ENCODE assay signal across 8 cellular contexts in the genomic region with DNA sequence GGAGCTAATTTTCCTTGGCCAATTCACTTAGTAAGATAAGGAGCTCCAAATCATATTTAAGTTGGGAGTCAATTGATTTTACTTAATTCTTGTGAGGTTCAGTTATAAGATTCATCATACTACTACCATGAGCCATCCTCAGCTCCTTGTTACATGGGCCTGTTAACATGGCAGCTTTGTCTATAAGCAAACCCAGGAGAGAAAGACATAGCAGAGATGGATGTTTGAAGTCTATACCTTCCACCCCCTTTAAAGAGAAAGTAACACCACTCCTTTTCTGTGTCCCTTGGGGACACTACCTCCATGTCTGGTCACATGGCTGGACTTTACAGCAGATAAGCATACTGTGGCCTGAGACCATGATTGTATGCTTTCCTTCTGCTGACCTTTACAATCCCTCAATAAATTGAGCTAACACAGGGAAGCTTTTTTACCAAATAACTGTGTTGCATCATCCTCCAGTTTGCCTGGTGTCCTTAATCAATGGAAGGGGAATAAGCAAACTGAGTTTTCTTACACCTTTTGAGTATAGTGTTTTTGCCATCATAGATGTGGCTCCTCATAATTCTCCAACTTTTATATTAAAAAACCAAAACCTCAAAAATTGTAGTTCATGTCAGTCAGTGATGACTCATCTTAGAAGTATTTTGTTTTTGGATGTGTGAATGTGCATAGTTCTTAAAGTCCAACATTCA. TPM values are rescaled to one million over a fixed set of nuclear protein-coding genes. Genes with fewer than 3 reads are reported as not detected.
DNase-seq lines count a peak whose midpoint lies in the region; ATAC-seq, FAIRE-seq and TF ChIP-seq lines count a peak whose summit lies in the region.

No MANE protein-coding gene starts in this region.

- no TSS peak for BruUV-seq in PC-3 (replicated peaks; lab: Mats Ljungman, UMichigan)

- H3K9ac ChIP-seq in PC-3 (ENCODE audit: low read length) = no peak overlapping the region

- no peak overlapping the region; the same call in 1 of the 2 replicates for H3K4me3 ChIP-seq in PC-3 (ENCODE audit: low read length)
- H3K4me3 ChIP-seq in ectodermal cell (ENCODE audit: insufficient read depth, low read depth, low read length) = no peak overlapping the region
- H3K4me3 ChIP-seq in gastrocnemius medialis = no peak overlapping the region

- H3K9me2 ChIP-seq in PC-3 (replicated peaks; ENCODE audit: low read length) = no peaks in the 10 kb centered on the region

- no peak for TF ChIP-seq CTCF in PC-3 (conservative IDR thresholded peaks at IDR 0.05; ENCODE audit: low read depth, low read length)
- TF ChIP-seq CTCF in osteocyte (IDR thresholded peaks at IDR 0.05) = no peak
- TF ChIP-seq CTCF in gastrocnemius medialis (IDR thresholded peaks at IDR 0.05 in 4 of 5, conservative IDR thresholded peaks at IDR 0.05 in 1 of 5) = no peak

- H2AFZ ChIP-seq in PC-3 (ENCODE audit: low read length) = no peak overlapping the region

- in situ Hi-C loops in gastrocnemius medialis (cut with MboI; ENCODE audit: low sequenced_read_pairs in 4 of 4) = no loop called here

- peak; percentile 72; the same call in 1 of the 2 replicates for TF ChIP-seq POLR2A in GM12892 (IDR thresholded peaks at IDR 0.05; ENCODE audit: low read depth, low read length)
- no peak for TF ChIP-seq POLR2A in gastrocnemius medialis (IDR thresholded peaks at IDR 0.05)

- H3K27ac ChIP-seq in PC-3 (ENCODE audit: low read length) (peak overlapping the region; percentile 17), ectodermal cell (ENCODE audit: insufficient read depth, low read depth, low read length, poor library complexity, severe bottlenecking) (peak overlapping the region; percentile 36), gastrocnemius medialis (no peak overlapping the region)

- H3K27ac Mint-ChIP-seq in osteocyte (ENCODE audit: unreplicated experiment) = peak overlapping the region; percentile 68

- ATAC-seq in PC-3 (peak; percentile 25), gastrocnemius medialis (no peak), GM21423 (IDR thresholded peaks at IDR 0.05; ENCODE audit: unreplicated experiment) (no peak)

- CTCF ChIA-PET in PC-3 (lab: Charles Lee) = no interaction called here

- H3F3A ChIP-seq in PC-3 (ENCODE audit: low read length, unreplicated experiment) = peaks cover 75% of the 10 kb centered on the region

- H3K27me3 Mint-ChIP-seq in osteocyte (ENCODE audit: unreplicated experiment) = no peaks in the 10 kb centered on the region

- POLR2A ChIA-PET in PC-3 (lab: Charles Lee; ENCODE audit: unreplicated experiment) = interaction anchor here (0.5 kb wide), 1 partner anchor 317 kb away, joined by 5 read pairs; no protein-coding TSS in a partner anchor

- peaks cover 12% of the 10 kb centered on the region for H3K9me3 Mint-ChIP-seq in osteocyte (ENCODE audit: unreplicated experiment)

- H3K79me2 ChIP-seq in PC-3 (ENCODE audit: low read length) = peaks cover 53% of the 10 kb centered on the region

- peaks cover 88% of the 10 kb centered on the region for H3K36me3 Mint-ChIP-seq in osteocyte (ENCODE audit: unreplicated experiment)

- no peak for DNase-seq in GM12892 (ENCODE audit: insufficient read length)
- peak; percentile 73 for DNase-seq in PC-3
- no peak for DNase-seq in osteocyte (ENCODE audit: extremely low spot score, unreplicated experiment)
- no peak for DNase-seq in NCI-H1436 treated with DMSO at 0.1 percent for 48 hours (lab: John Stamatoyannopoulos, UW)
- DNase-seq in gastrocnemius medialis = no peak
- no peak for DNase-seq in DMS114 treated with DMSO at 0.1 percent for 48 hours (lab: John Stamatoyannopoulos, UW; ENCODE audit: unreplicated experiment)

- peak overlapping the region; percentile 18 for H3K4me2 ChIP-seq in PC-3 (ENCODE audit: low read length)

- H4K20me1 ChIP-seq in PC-3 (ENCODE audit: low read length) = peaks cover 77% of the 10 kb centered on the region

- H3K4me1 ChIP-seq in PC-3 (ENCODE audit: insufficient read depth, low read length) = peaks cover 48% of the 10 kb centered on the region
- H3K4me1 ChIP-seq in ectodermal cell (ENCODE audit: control insufficient read depth, insufficient read depth, low read length) = no peaks in the 10 kb centered on the region
- H3K4me1 ChIP-seq in gastrocnemius medialis = peaks cover 15 to 16% of the 10 kb centered on the region in 2 donors

- H3K36me3 ChIP-seq in PC-3 (ENCODE audit: low read depth, low read length) = peaks cover 92% of the 10 kb centered on the region
- peaks cover 80% of the 10 kb centered on the region for H3K36me3 ChIP-seq in ectodermal cell (ENCODE audit: control insufficient read depth, insufficient read depth, low read length)
- H3K36me3 ChIP-seq in gastrocnemius medialis = peaks cover 2 to 99% of the 10 kb centered on the region in 2 donors

- peaks cover 18% of the 10 kb centered on the region; the same call in 1 of the 2 replicates for H3K9me3 ChIP-seq in PC-3 (ENCODE audit: low read length)
- no peaks in the 10 kb centered on the region for H3K9me3 ChIP-seq in ectodermal cell (ENCODE audit: control insufficient read depth, low read length)
- H3K9me3 ChIP-seq in gastrocnemius medialis = peaks cover 0 to 7% (median 0%) of the 10 kb centered on the region in 3 donors

- intact Hi-C loops in PC-3 (cut with micrococcal nuclease) (no loop called here), gastrocnemius medialis (cut with DNase I; ENCODE audit: low total_unique reads) (no loop called here)

- FAIRE-seq in GM12892 (lab: Jason Lieb, UNC) = no peak

- H3K27me3 ChIP-seq in PC-3 (ENCODE audit: low read length) (no peaks in the 10 kb centered on the region), ectodermal cell (ENCODE audit: control insufficient read depth, insufficient read depth, low read length, poor library complexity, severe bottlenecking) (no peaks in the 10 kb centered on the region), gastrocnemius medialis (no peaks in the 10 kb centered on the region)

- peaks cover 62% of the 10 kb centered on the region for H3K4me1 Mint-ChIP-seq in osteocyte (ENCODE audit: unreplicated experiment)

- peak overlapping the region; percentile 7 for H3K4me3 Mint-ChIP-seq in osteocyte (ENCODE audit: unreplicated experiment)

RNA-seq across cellular contexts. Expression of a gene that starts 9.8 kb away (rescaled TPM):
- 12.1 TPM for polyA plus RNA-seq in GM12892 (2012; ENCODE audit: missing spikeins)
- total RNA-seq in PC-3 (2014; rRNA removed) (18.8 and 18.9 TPM in 2 replicates), osteocyte (48.1 and 51.6 TPM in 2 replicates), gastrocnemius medialis (10 to 100 TPM; 28.7 to 34.9 (median 31.1) TPM)
- 5.7 TPM for polyA plus RNA-seq in ectodermal cell (2013, experiment 1 of 4)
- polyA plus RNA-seq in ectodermal cell (2013, experiment 2 of 4) = 6.2 TPM
- 5.6 TPM for polyA plus RNA-seq in ectodermal cell (2013, experiment 3 of 4)
- 5.8 TPM for polyA plus RNA-seq in ectodermal cell (2013, experiment 4 of 4)

Comparison
In these comparisons a context has a peak if more than half of its experiments do, and no peak if none do; other contexts are left out.
1. H3K27ac ChIP-seq: peak in PC-3 (single experiment) and ectodermal cell (single experiment); none in gastrocnemius medialis (0 of 4).